Comparison of ENCODE assay signal across 8 cellular contexts in the genomic region with DNA sequence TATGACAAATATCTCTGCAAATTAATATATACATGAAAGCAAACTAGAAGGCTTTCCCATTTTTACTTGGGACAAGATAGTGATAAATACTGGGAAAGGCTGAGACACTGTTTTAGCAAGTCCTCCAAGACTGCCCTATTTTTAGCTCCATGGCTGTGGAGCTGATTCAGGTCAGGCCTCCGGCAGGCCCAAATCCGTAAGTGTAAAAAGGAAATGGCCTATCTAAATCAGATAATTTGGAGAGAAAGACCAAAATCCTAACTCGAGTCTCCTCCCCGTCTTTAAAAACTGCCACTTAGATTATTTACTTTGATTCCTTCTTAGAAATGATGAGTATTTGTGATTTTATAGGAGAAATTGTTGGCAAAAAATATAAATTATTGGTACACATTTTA. TPM values are rescaled to one million over a fixed set of nuclear protein-coding genes. Genes with fewer than 3 reads are reported as not detected.
DNase-seq lines count a peak whose midpoint lies in the region; ATAC-seq lines count a peak whose summit lies in the region.

No MANE protein-coding gene starts in this region.

- POLR2A ChIA-PET in activated CD4-positive, alpha-beta T cell treated with anti-CD3 and anti-CD28 coated beads for 36 hours (lab: Charles Lee), result interaction anchor here (0.7 to 1.2 kb wide), 4 partner anchors 9 to 79 kb away, joined by 3 to 5 read pairs (median 4); a partner anchor contains a TSS

- peaks cover 13% of the 10 kb centered on the region for H3K4me1 ChIP-seq in thymus (ENCODE audit: control insufficient read depth, insufficient read depth, low read length)

- H3K9me3 Mint-ChIP-seq in activated CD4-positive, alpha-beta T cell treated with anti-CD3 and anti-CD28 coated beads for 36 hours (ENCODE audit: low read depth), result no peaks in the 10 kb centered on the region
- H3K9me3 Mint-ChIP-seq in activated naive CD8-positive, alpha-beta T cell treated with anti-CD3 and anti-CD28 coated beads for 36 hours, result no peaks in the 10 kb centered on the region

- H3K4me3 Mint-ChIP-seq in activated CD4-positive, alpha-beta T cell treated with anti-CD3 and anti-CD28 coated beads for 36 hours, result peak overlapping the region; percentile 91
- H3K4me3 Mint-ChIP-seq in activated naive CD8-positive, alpha-beta T cell treated with anti-CD3 and anti-CD28 coated beads for 36 hours, result peak overlapping the region; percentile 96

- ATAC-seq in activated CD4-positive, alpha-beta T cell treated with anti-CD3 and anti-CD28 coated beads for 36 hours, result no peak
- ATAC-seq in GM18858 (IDR thresholded peaks at IDR 0.05; ENCODE audit: unreplicated experiment) (no peak), HG03159 (IDR thresholded peaks at IDR 0.05; ENCODE audit: unreplicated experiment) (no peak), HG03108 (IDR thresholded peaks at IDR 0.05; ENCODE audit: unreplicated experiment) (no peak)

- no peaks in the 10 kb centered on the region for H3K27me3 Mint-ChIP-seq in activated CD4-positive, alpha-beta T cell treated with anti-CD3 and anti-CD28 coated beads for 36 hours
- no peaks in the 10 kb centered on the region for H3K27me3 Mint-ChIP-seq in activated naive CD8-positive, alpha-beta T cell treated with anti-CD3 and anti-CD28 coated beads for 36 hours

- CTCF ChIA-PET in activated CD4-positive, alpha-beta T cell treated with anti-CD3 and anti-CD28 coated beads for 36 hours (lab: Charles Lee), result interaction anchor here (0.6 to 1.3 kb wide), 5 partner anchors 8 to 432 kb away, joined by 3 to 10 read pairs (median 4); no protein-coding TSS in a partner anchor

- no peaks in the 10 kb centered on the region for H3K27me3 ChIP-seq in thymus (ENCODE audit: control insufficient read depth, insufficient read depth)

- no peak overlapping the region for H3K27ac ChIP-seq in thymus (ENCODE audit: low read depth)

- H3K27ac Mint-ChIP-seq in activated CD4-positive, alpha-beta T cell treated with anti-CD3 and anti-CD28 coated beads for 36 hours, result peak overlapping the region; percentile 97
- H3K27ac Mint-ChIP-seq in activated naive CD8-positive, alpha-beta T cell treated with anti-CD3 and anti-CD28 coated beads for 36 hours, result peak overlapping the region; percentile 94

- peak overlapping the region; percentile 54 for H3K4me3 ChIP-seq in thymus (ENCODE audit: low read length)

- H3K4me1 Mint-ChIP-seq in activated CD4-positive, alpha-beta T cell treated with anti-CD3 and anti-CD28 coated beads for 36 hours, result peaks cover 47% of the 10 kb centered on the region
- H3K4me1 Mint-ChIP-seq in activated naive CD8-positive, alpha-beta T cell treated with anti-CD3 and anti-CD28 coated beads for 36 hours, result peaks cover 34% of the 10 kb centered on the region

- peaks cover 4% of the 10 kb centered on the region for H3K36me3 ChIP-seq in thymus (ENCODE audit: control insufficient read depth, insufficient read depth)

- DNase-seq in activated CD4-positive, alpha-beta T cell treated with anti-CD3 and anti-CD28 coated beads for 36 hours, result no peak
- no peak for DNase-seq in activated CD4-positive, alpha-beta T cell treated with anti-CD3 and anti-CD28 coated beads, Interleukin-2, amount 50 U/mL, for 4 hours
- no peak for DNase-seq in activated naive CD8-positive, alpha-beta T cell treated with anti-CD3 and anti-CD28 coated beads for 36 hours
- peak; percentile 36 for DNase-seq in iris pigment epithelial cell (ENCODE audit: low read depth)

- intact Hi-C loops in activated CD4-positive, alpha-beta T cell treated with anti-CD3 and anti-CD28 coated beads for 36 hours (cut with DNase I, micrococcal nuclease), result loop anchor here (5.0 to 10.0 kb wide), 4 partner anchors 630 to 1993 kb away; a partner anchor contains a TSS

- H3K9me3 ChIP-seq in thymus (ENCODE audit: control insufficient read depth), result no peaks in the 10 kb centered on the region

- peaks cover 43% of the 10 kb centered on the region for H3K36me3 Mint-ChIP-seq in activated CD4-positive, alpha-beta T cell treated with anti-CD3 and anti-CD28 coated beads for 36 hours (ENCODE audit: low read depth)
- H3K36me3 Mint-ChIP-seq in activated naive CD8-positive, alpha-beta T cell treated with anti-CD3 and anti-CD28 coated beads for 36 hours, result peaks cover 40% of the 10 kb centered on the region

- WGBS in thymus, result 7% methylated on average over 4 of the region's 4 CpGs

RNA-seq across cellular contexts. Expression of a gene that starts 2.9 kb away (rescaled TPM):
- 10 to 100 TPM; 52.6 to 57.1 TPM for total RNA-seq in activated CD4-positive, alpha-beta T cell treated with anti-CD3 and anti-CD28 coated beads for 36 hours
- total RNA-seq in activated naive CD8-positive, alpha-beta T cell treated with anti-CD3 and anti-CD28 coated beads for 36 hours, result 10 to 100 TPM; 54.5 to 59.0 TPM
- polyA plus RNA-seq in thymus, result 18.8 TPM
